In the genomic region with DNA sequence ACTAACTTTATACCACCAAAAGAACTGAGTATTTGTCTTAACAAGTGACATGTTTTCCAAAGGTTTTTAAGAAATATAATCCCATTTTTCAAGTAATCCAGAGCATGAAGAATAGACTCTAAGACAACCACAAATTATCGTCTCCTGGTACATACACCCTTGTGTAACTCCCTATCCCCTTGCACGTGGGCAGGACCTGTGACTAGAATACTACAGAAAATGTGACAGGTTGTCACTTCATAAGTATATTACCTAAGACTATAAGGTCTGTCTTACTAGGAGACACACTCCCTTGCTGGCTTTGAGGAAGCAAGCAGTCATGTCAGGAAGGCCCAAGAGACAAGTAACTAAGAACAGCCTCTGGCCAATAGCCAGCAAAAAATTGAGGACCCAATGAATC, we compare ENCODE assay signal across 34 cellular contexts.
"Had no signal": no experiment of that assay in that cellular context is flagged by ENCODE, and none has a peak within 500 bp of the region (broad histone marks: within the 10 kb centered on the region; RNA-seq: fewer than 3 reads in every experiment).

No MANE protein-coding gene starts in this region.

- H3K4me3 ChIP-seq: adrenal gland, body of pancreas, breast epithelium had no signal

- H3K27ac ChIP-seq: adrenal gland, body of pancreas, brain microvascular endothelial cell, breast epithelium, VCaP had no signal

- H3K27me3 ChIP-seq: adrenal gland, body of pancreas, brain microvascular endothelial cell, breast epithelium had no signal

- H3K4me1 ChIP-seq: adrenal gland, body of pancreas, breast epithelium had no signal

- H3K27me3 Mint-ChIP-seq: activated B cell treated with CpG ODN at 0.5 μM for 24 hours; activated CD4-positive, alpha-beta memory T cell treated with anti-CD3 and anti-CD28 coated beads for 36 hours; activated CD4-positive, alpha-beta T cell treated with anti-CD3 and anti-CD28 coated beads, Interleukin-2, amount 10 ng/mL, durations not matched to agents 24 days and 14 days; activated CD8-positive, alpha-beta T cell treated with anti-CD3 and anti-CD28 coated beads for 36 hours; activated naive CD8-positive, alpha-beta T cell treated with anti-CD3 and anti-CD28 coated beads for 36 hours; activated T-helper 17 cell treated with anti-CD3 and anti-CD28 coated beads, Interleukin-2, amount 50 U/mL, for 72 hours had no signal

- ATAC-seq: activated CD8-positive, alpha-beta T cell treated with anti-CD3 and anti-CD28 coated beads for 36 hours; activated naive CD4-positive, alpha-beta T cell treated with anti-CD3 and anti-CD28 coated beads, Interleukin-2, amount 50 U/mL, for 72 hours; activated T-cell treated with anti-CD3 and anti-CD28 coated beads, Interleukin-2, amount 50 U/mL, for 4 hours; activated T-cell treated with anti-CD3 and anti-CD28 coated beads, Interleukin-2, amount 50 U/mL, for 72 hours; activated T-helper 17 cell treated with anti-CD3 and anti-CD28 coated beads, Interleukin-2, amount 50 U/mL, for 72 hours; body of pancreas had no signal

- H3K36me3 ChIP-seq: breast epithelium had no signal

- H3K9me3 Mint-ChIP-seq: activated B cell treated with CpG ODN at 0.5 μM for 24 hours; activated CD4-positive, alpha-beta memory T cell treated with anti-CD3 and anti-CD28 coated beads for 36 hours; activated CD4-positive, alpha-beta T cell treated with anti-CD3 and anti-CD28 coated beads, Interleukin-2, amount 10 ng/mL, durations not matched to agents 24 days and 14 days; activated CD8-positive, alpha-beta T cell treated with anti-CD3 and anti-CD28 coated beads for 36 hours; activated naive CD4-positive, alpha-beta T cell treated with anti-CD3 and anti-CD28 coated beads for 36 hours; activated naive CD4-positive, alpha-beta T cell treated with anti-CD3 and anti-CD28 coated beads, Interleukin-2, amount 50 U/mL, for 72 hours; activated naive CD8-positive, alpha-beta T cell treated with anti-CD3 and anti-CD28 coated beads for 36 hours; activated T-cell treated with anti-CD3 and anti-CD28 coated beads, Interleukin-2, amount 50 U/mL, for 4 hours; activated T-cell treated with anti-CD3 and anti-CD28 coated beads, Interleukin-2, amount 50 U/mL, for 72 hours; activated T-helper 1 cell treated with anti-CD3 and anti-CD28 coated beads, Interleukin-12 subunit alpha, Interleukin-12 subunit beta, Interleukin-2, Interleukin-4 antibody, amounts not matched to agents 30 ng/mL and 10 ng/mL and 1 ng/mL, durations not matched to agents 14 hours and 24 hours and 36 hours; activated T-helper 17 cell treated with anti-CD3 and anti-CD28 coated beads, Interleukin-2, amount 50 U/mL, for 72 hours; T-helper 1 cell treated with Interleukin-12 subunit alpha and Interleukin-12 subunit beta and Interleukin-4 antibody, amounts not matched to agents 30 μg/mL and 1 μg/mL, for 36 hours; T-helper 2 cell treated with Interferon-gamma antibody and Interleukin-4, amounts not matched to agents 5 μg/mL and 100 μg/mL, for 36 hours had no signal

- H3K9me3 ChIP-seq: adrenal gland, body of pancreas, breast epithelium had no signal

- H3K4me3 Mint-ChIP-seq: activated B cell treated with CpG ODN at 0.5 μM for 24 hours; activated CD4-positive, alpha-beta memory T cell treated with anti-CD3 and anti-CD28 coated beads for 36 hours; activated CD4-positive, alpha-beta T cell treated with anti-CD3 and anti-CD28 coated beads, Interleukin-2, amount 10 ng/mL, durations not matched to agents 24 days and 14 days; activated CD8-positive, alpha-beta T cell treated with anti-CD3 and anti-CD28 coated beads for 36 hours; activated naive CD4-positive, alpha-beta T cell treated with anti-CD3 and anti-CD28 coated beads for 36 hours; activated naive CD8-positive, alpha-beta T cell treated with anti-CD3 and anti-CD28 coated beads for 36 hours; activated T-cell treated with anti-CD3 and anti-CD28 coated beads, Interleukin-2, amount 50 U/mL, for 4 hours; activated T-cell treated with anti-CD3 and anti-CD28 coated beads, Interleukin-2, amount 50 U/mL, for 72 hours; activated T-helper 1 cell treated with anti-CD3 and anti-CD28 coated beads, Interleukin-12 subunit alpha, Interleukin-12 subunit beta, Interleukin-2, Interleukin-4 antibody, amounts not matched to agents 30 ng/mL and 10 ng/mL and 1 ng/mL, durations not matched to agents 14 hours and 24 hours and 36 hours; activated T-helper 17 cell treated with anti-CD3 and anti-CD28 coated beads, Interleukin-2, amount 50 U/mL, for 72 hours; T-helper 1 cell treated with Interleukin-12 subunit alpha and Interleukin-12 subunit beta and Interleukin-4 antibody, amounts not matched to agents 30 μg/mL and 1 μg/mL, for 36 hours; T-helper 2 cell treated with Interferon-gamma antibody and Interleukin-4, amounts not matched to agents 5 μg/mL and 100 μg/mL, for 36 hours had no signal

- H3K4me1 Mint-ChIP-seq: activated B cell treated with CpG ODN at 0.5 μM for 24 hours; activated T-helper 17 cell treated with anti-CD3 and anti-CD28 coated beads, Interleukin-2, amount 50 U/mL, for 72 hours had no signal

- H3K27ac Mint-ChIP-seq: activated B cell treated with CpG ODN at 0.5 μM for 24 hours; activated CD4-positive, alpha-beta memory T cell treated with anti-CD3 and anti-CD28 coated beads for 36 hours; activated CD4-positive, alpha-beta T cell treated with anti-CD3 and anti-CD28 coated beads, Interleukin-2, amount 10 ng/mL, durations not matched to agents 24 days and 14 days; activated CD8-positive, alpha-beta T cell treated with anti-CD3 and anti-CD28 coated beads for 36 hours; activated naive CD4-positive, alpha-beta T cell treated with anti-CD3 and anti-CD28 coated beads for 36 hours; activated naive CD8-positive, alpha-beta T cell treated with anti-CD3 and anti-CD28 coated beads for 36 hours; T-helper 1 cell treated with Interleukin-12 subunit alpha and Interleukin-12 subunit beta and Interleukin-4 antibody, amounts not matched to agents 30 μg/mL and 1 μg/mL, for 36 hours; T-helper 2 cell treated with Interferon-gamma antibody and Interleukin-4, amounts not matched to agents 5 μg/mL and 100 μg/mL, for 36 hours had no signal

- DNase-seq: activated B cell treated with CpG ODN at 0.5 μM for 24 hours; activated CD4-positive, alpha-beta memory T cell treated with anti-CD3 and anti-CD28 coated beads for 36 hours; activated CD4-positive, alpha-beta T cell treated with anti-CD3 and anti-CD28 coated beads for 4 hours; activated CD4-positive, alpha-beta T cell treated with anti-CD3 and anti-CD28 coated beads, Interleukin-2, amount 10 ng/mL, durations not matched to agents 24 days and 14 days; activated CD4-positive, alpha-beta T cell treated with anti-CD3 and anti-CD28 coated beads, Interleukin-2, amount 50 U/mL, for 1 hour; activated CD4-positive, alpha-beta T cell treated with anti-CD3 and anti-CD28 coated beads, Interleukin-2, amount 50 U/mL, for 4 hours; activated CD4-positive, CD25-positive, alpha-beta regulatory T cell treated with anti-CD3 and anti-CD28 coated beads, Interleukin-2, amount 50 U/mL, for 72 hours; activated CD8-positive, alpha-beta memory T cell treated with anti-CD3 and anti-CD28 coated beads, Interleukin-2, amount 50 U/mL, for 4 hours; activated CD8-positive, alpha-beta T cell treated with anti-CD3 and anti-CD28 coated beads for 36 hours; activated effector memory CD4-positive, alpha-beta T cell treated with anti-CD3 and anti-CD28 coated beads, Interleukin-2, amount 50 U/mL, for 16 hours; activated gamma-delta T cell treated with Interleukin-2 at 50 U/mL for 16 hours; activated naive CD4-positive, alpha-beta T cell; activated naive CD4-positive, alpha-beta T cell treated with anti-CD3 and anti-CD28 coated beads for 36 hours; activated naive CD4-positive, alpha-beta T cell treated with anti-CD3 and anti-CD28 coated beads, Interleukin-2, amount 50 U/mL, for 16 hours; activated naive CD8-positive, alpha-beta T cell treated with anti-CD3 and anti-CD28 coated beads for 36 hours; activated T-cell treated with anti-CD3 and anti-CD28 coated beads for 4 hours; activated T-cell treated with anti-CD3 and anti-CD28 coated beads, Interleukin-2, amount 50 U/mL, for 1 hour; activated T-cell treated with anti-CD3 and anti-CD28 coated beads, Interleukin-2, amount 50 U/mL, for 4 hours; activated T-cell treated with anti-CD3 and anti-CD28 coated beads, Interleukin-2, amount 50 U/mL, for 72 hours; adrenal gland; amniotic stem cell; aorta; body of pancreas; brain microvascular endothelial cell; central memory CD4-positive, alpha-beta T cell; T-helper 2 cell; T-helper 9 cell had no signal
